ENCODE assay signal across 9 cellular contexts in genomic region chr1:19872190-19872589, GRCh38. TPM values are rescaled to one million over a fixed set of nuclear protein-coding genes. Genes with fewer than 3 reads are reported as not detected.
DNase-seq lines count a peak whose midpoint lies in the region; ATAC-seq and TF ChIP-seq lines count a peak whose summit lies in the region.
"Had no signal": no experiment of that assay in that cellular context is flagged by ENCODE, and none has a peak within 500 bp of the region (broad histone marks: within the 10 kb centered on the region; RNA-seq: fewer than 3 reads in every experiment).

No MANE protein-coding gene starts in this region.

- no peaks in the 10 kb centered on the region for H3K4me1 Mint-ChIP-seq in activated naive CD4-positive, alpha-beta T cell treated with anti-CD3 and anti-CD28 coated beads, Interleukin-2, amount 10 ng/mL, durations not matched to agents 7 days and 5 days

- no peak overlapping the region for H2AFZ ChIP-seq in HCT116 (ENCODE audit: low read depth, low read length, poor library complexity, severe bottlenecking)

- no peak overlapping the region for H3K4me2 ChIP-seq in HCT116 (ENCODE audit: low read length)

- no peak for TF ChIP-seq EP300 in esophagus muscularis mucosa (IDR thresholded peaks at IDR 0.05)

- H3K9ac ChIP-seq in HCT116 (ENCODE audit: low read length), result no peak overlapping the region

- H3K36me3 ChIP-seq in HCT116 (ENCODE audit: control insufficient read depth in 1 of 2, insufficient read depth in 2 of 2, low read length in 2 of 2) (no peaks in the 10 kb centered on the region), esophagus muscularis mucosa (no peaks in the 10 kb centered on the region)

- RAD21 ChIA-PET in HCT116 (lab: Charles Lee; ENCODE audit: low non-redundant PET in 1 of 2, low total read pairs in 2 of 2, uncharacterized antibody in 2 of 2, unreplicated experiment in 2 of 2), result no interaction called here

- peaks cover 44% of the 10 kb centered on the region for H3K27me3 Mint-ChIP-seq in activated naive CD4-positive, alpha-beta T cell treated with anti-CD3 and anti-CD28 coated beads, Interleukin-2, amount 10 ng/mL, durations not matched to agents 7 days and 5 days

- H3K9me3 ChIP-seq in HCT116 (ENCODE audit: control insufficient read depth in 1 of 2, insufficient read depth in 1 of 2, low read depth in 1 of 2, low read length in 2 of 2), result no peaks in the 10 kb centered on the region
- no peaks in the 10 kb centered on the region for H3K9me3 ChIP-seq in esophagus muscularis mucosa

- no peaks in the 10 kb centered on the region for H3K79me2 ChIP-seq in HCT116 (ENCODE audit: insufficient read depth, low read length)

- H3K36me3 Mint-ChIP-seq in activated naive CD4-positive, alpha-beta T cell treated with anti-CD3 and anti-CD28 coated beads, Interleukin-2, amount 10 ng/mL, durations not matched to agents 7 days and 5 days, result no peaks in the 10 kb centered on the region

- no TSS peak for BruUV-seq in HCT116 (replicated peaks; lab: Mats Ljungman, UMichigan)

- H3K27ac Mint-ChIP-seq in activated naive CD4-positive, alpha-beta T cell treated with anti-CD3 and anti-CD28 coated beads, Interleukin-2, amount 10 ng/mL, durations not matched to agents 7 days and 5 days, result no peak overlapping the region

- CTCF ChIA-PET in HCT116 (lab: Charles Lee), result interaction anchor here (2.8 kb wide), 1 partner anchor 10 kb away, joined by 14 read pairs; the partner anchor contains the start of gene OTUD3
- CTCF ChIA-PET in activated naive CD4-positive, alpha-beta T cell treated with anti-CD3 and anti-CD28 coated beads, Interleukin-2, amount 10 ng/mL, durations not matched to agents 7 days and 5 days (lab: Charles Lee), result interaction anchor here (1.3 kb wide), 1 partner anchor 211 kb away, joined by 3 read pairs; no protein-coding TSS in a partner anchor

- H3K4me3 ChIP-seq in HCT116 (replicated peaks in 1 of 2; ENCODE audit: low read depth in 1 of 2, low read length in 2 of 2) (no peak overlapping the region), astrocyte of the spinal cord (ENCODE audit: low read depth, low read length) (no peak overlapping the region), esophagus muscularis mucosa (no peak overlapping the region)

- peak; percentile 47 for TF ChIP-seq RAD21 in HCT116 (IDR thresholded peaks at IDR 0.05; ENCODE audit: low read depth)

- no peaks in the 10 kb centered on the region for H4K20me1 ChIP-seq in HCT116 (ENCODE audit: insufficient read depth)

- no peaks in the 10 kb centered on the region for H3K9me2 ChIP-seq in HCT116 (ENCODE audit: insufficient read depth)

- POLR2A ChIA-PET in HCT116 (lab: Charles Lee), result no interaction called here

- WGBS in esophagus muscularis mucosa, result 56% methylated on average over 7 of the region's 7 CpGs

- no peak overlapping the region for H3K4me3 Mint-ChIP-seq in activated naive CD4-positive, alpha-beta T cell treated with anti-CD3 and anti-CD28 coated beads, Interleukin-2, amount 10 ng/mL, durations not matched to agents 7 days and 5 days

- H3K27me3 ChIP-seq in HCT116 (ENCODE audit: insufficient read depth, low read length), result no peaks in the 10 kb centered on the region
- peaks cover 0 to 53% (median 3%) of the 10 kb centered on the region in 4 donors for H3K27me3 ChIP-seq in esophagus muscularis mucosa

- in situ Hi-C loops in astrocyte of the spinal cord (cut with HindIII; ENCODE audit: low sequenced_read_pairs), result no loop called here

- peak; percentile 1 to 30 (median 9); a peak in 1 of 6 replicates for TF ChIP-seq CTCF in HCT116 (IDR thresholded peaks at IDR 0.05 in 2 of 3, conservative IDR thresholded peaks at IDR 0.05 in 1 of 3; ENCODE audit: borderline replicate concordance in 1 of 3, insufficient read depth in 1 of 3, low read depth in 2 of 3, low read length in 2 of 3)
- peak; percentile 5 for TF ChIP-seq CTCF in astrocyte of the spinal cord (IDR thresholded peaks at IDR 0.05; ENCODE audit: low read depth, low read length)
- no peak for TF ChIP-seq CTCF in esophagus muscularis mucosa (IDR thresholded peaks at IDR 0.05)

- H3K4me1 ChIP-seq in HCT116 (ENCODE audit: control insufficient read depth in 1 of 2, insufficient read depth in 2 of 2, low read length in 2 of 2) (peaks cover 0 to 2% of the 10 kb centered on the region in 2 experiments; a peak in 2 of 4 replicates), esophagus muscularis mucosa (no peaks in the 10 kb centered on the region)

- intact Hi-C loops in HCT116 (cut with micrococcal nuclease), result loop anchor here (2.0 kb wide), 1 partner anchor 61 kb away; no protein-coding TSS in a partner anchor
- intact Hi-C loops in esophagus muscularis mucosa (cut with DNase I), result no loop called here

- TF ChIP-seq POLR2A in HCT116 (IDR thresholded peaks at IDR 0.05; ENCODE audit: borderline replicate concordance, extremely low read depth, insufficient read depth, insufficient read length), result no peak
- TF ChIP-seq POLR2A in esophagus muscularis mucosa (IDR thresholded peaks at IDR 0.05; ENCODE audit: low read depth), result no peak

- no peaks in the 10 kb centered on the region for H3K9me3 Mint-ChIP-seq in activated naive CD4-positive, alpha-beta T cell treated with anti-CD3 and anti-CD28 coated beads, Interleukin-2, amount 10 ng/mL, durations not matched to agents 7 days and 5 days

- H3K27ac ChIP-seq in HCT116 (ENCODE audit: low read depth, low read length) (no peak overlapping the region), esophagus muscularis mucosa (replicated peaks in 1 of 4) (no peak overlapping the region)

- ATAC-seq in HCT116 (peak; percentile 46), HG03045 (IDR thresholded peaks at IDR 0.05; ENCODE audit: unreplicated experiment) (no peak)
- ATAC-seq in activated CD4-positive, CD25-positive, alpha-beta regulatory T cell treated with anti-CD3 and anti-CD28 coated beads, Interleukin-2, amount 50 U/mL, for 24 hours, result no peak

- no peak for DNase-seq in HCT116 (ENCODE audit: low read depth, low spot score)
- DNase-seq in NCI-H2081 (lab: John Stamatoyannopoulos, UW), result peak; percentile 80 to 90
- no peak for DNase-seq in astrocyte of the spinal cord (ENCODE audit: low read depth, low spot score)
- DNase-seq in myocyte (ENCODE audit: low read depth), result peak; percentile 34
- no peak for DNase-seq in activated naive CD4-positive, alpha-beta T cell treated with anti-CD3 and anti-CD28 coated beads, Interleukin-2, amount 10 ng/mL, durations not matched to agents 7 days and 5 days
- DNase-seq in esophagus muscularis mucosa (ENCODE audit: extremely low spot score), result no peak

TF ChIP-seq in HCT116, 20 proteins besides CTCF, POLR2A, EP300 and RAD21:
- TF ChIP-seq ATF3 (IDR thresholded peaks at IDR 0.05), result no peak
- no peak for TF ChIP-seq YY1 (IDR thresholded peaks at IDR 0.05; ENCODE audit: extremely low read depth, insufficient replicate concordance, low read depth, low read length)
- TF ChIP-seq MAX (IDR thresholded peaks at IDR 0.05), result no peak
- no peak for TF ChIP-seq FOSL1 (IDR thresholded peaks at IDR 0.05; ENCODE audit: low read depth)
- TF ChIP-seq CBX3 (IDR thresholded peaks at IDR 0.05; ENCODE audit: low read depth), result no peak
- no peak for TF ChIP-seq EZH2phosphoT487 (IDR thresholded peaks at IDR 0.05; ENCODE audit: borderline replicate concordance)

RNA-seq across cellular contexts. Expression of gene OTUD3, which starts 10.0 kb away (rescaled TPM):
- 15.0 TPM for total RNA-seq in HCT116 (2021; ENCODE audit: unreplicated experiment)
- polyA plus RNA-seq in HCT116 (2012), result 6.0 and 6.4 TPM in 2 replicates
- 10.6 and 12.5 TPM in 2 replicates for total RNA-seq in myocyte
- 5.0 TPM for polyA plus RNA-seq in myocyte (2012)
- 10 to 100 TPM in 1 of 4 donors, 1 to 10 TPM in 3; 5.1 to 14.9 (median 6.3) TPM for total RNA-seq in esophagus muscularis mucosa

RNA-seq across cellular contexts. Expression of gene PLA2G2E, which starts 51.2 kb away (rescaled TPM):
- total RNA-seq in HCT116 (2021; ENCODE audit: unreplicated experiment) (not detected), myocyte (not detected in 2 replicates), esophagus muscularis mucosa (not detected)
- not detected in 2 replicates for polyA plus RNA-seq in HCT116 (2012)
- not detected for polyA plus RNA-seq in myocyte (2012)
- polyA plus RNA-seq: esophagus had no signal

RNA-seq across cellular contexts. Expression of gene RNF186, which starts 57.1 kb away (rescaled TPM):
- total RNA-seq in HCT116 (2021; ENCODE audit: unreplicated experiment), result not detected
- polyA plus RNA-seq in HCT116 (2012), result not detected in 2 replicates
- not detected in 2 replicates for total RNA-seq in myocyte
- 0.08 TPM for polyA plus RNA-seq in myocyte (2012)
- total RNA-seq in esophagus muscularis mucosa, result not detected

Comparison
In these comparisons a context has a peak if more than half of its experiments do, and no peak if none do; other contexts are left out.
1. DNase-seq: peak in NCI-H2081 (2 of 2) and myocyte (single experiment); none in HCT116 (single experiment), astrocyte of the spinal cord (single experiment), activated naive CD4-positive, alpha-beta T cell treated with anti-CD3 and anti-CD28 coated beads, Interleukin-2, amount 10 ng/mL, durations not matched to agents 7 days and 5 days (single experiment) and esophagus muscularis mucosa (single experiment).
2. CTCF ChIP-seq: peak in HCT116 (3 of 3) and astrocyte of the spinal cord (single experiment); none in esophagus muscularis mucosa (0 of 3).